Comparison of ENCODE assay signal across 8 cellular contexts in the genomic region with DNA sequence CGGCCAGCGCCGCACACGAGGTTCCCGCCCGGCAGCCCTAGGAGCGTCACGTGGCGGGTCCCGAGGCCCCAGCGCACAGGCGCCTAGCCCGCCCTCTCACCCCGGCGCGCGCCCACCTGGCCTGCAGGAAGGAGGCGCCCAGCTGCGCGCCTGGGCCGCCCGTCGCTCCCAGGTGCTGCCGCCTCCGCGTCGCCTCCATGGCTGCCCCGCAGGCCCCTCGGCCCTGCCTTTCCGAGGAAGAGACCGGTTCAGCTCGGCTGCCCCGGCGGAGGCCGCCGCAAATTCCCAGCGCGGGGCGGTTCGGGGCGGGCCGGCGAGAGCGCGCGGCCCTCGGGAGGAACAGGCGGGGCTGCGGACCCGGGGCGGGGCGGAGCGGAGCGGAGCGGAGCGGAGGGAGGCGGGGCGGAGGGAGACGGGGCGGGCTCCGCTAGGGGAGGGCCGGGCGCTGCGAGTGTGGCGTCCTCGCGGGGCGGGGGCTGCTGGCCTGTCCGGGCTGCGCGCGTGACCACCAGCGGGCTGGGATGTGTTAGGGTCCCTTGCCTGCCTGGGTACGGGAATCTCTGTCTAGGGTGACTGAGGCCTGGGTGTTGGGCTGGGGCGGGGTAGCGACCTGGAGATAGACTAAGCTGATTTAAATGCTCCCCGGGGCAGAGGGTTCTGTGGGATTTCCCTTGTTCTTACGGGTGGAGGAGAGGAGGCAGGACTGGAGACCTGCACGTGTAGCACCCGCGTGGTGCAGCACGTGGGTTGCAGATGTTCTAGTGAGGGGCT. TPM values are rescaled to one million over a fixed set of nuclear protein-coding genes. Genes with fewer than 3 reads are reported as not detected.
DNase-seq lines count a peak whose midpoint lies in the region; ATAC-seq and TF ChIP-seq lines count a peak whose summit lies in the region.

CLN6 (minus strand) TSS at position 343 of the 771 bp plus-strand sequence; CDS start at position 199, 144 bp downstream.

- H3K9me2 ChIP-seq in SU-DHL-6 (replicated peaks; ENCODE audit: insufficient read depth, low read length), result no peaks in the 10 kb centered on the region

- H3K36me3 ChIP-seq in SU-DHL-6 (ENCODE audit: low read length) (no peaks in the 10 kb centered on the region), parathyroid adenoma (ENCODE audit: control insufficient read depth, insufficient read depth, low read length) (no peaks in the 10 kb centered on the region), thyroid gland (no peaks in the 10 kb centered on the region)

- H3K27ac Mint-ChIP-seq in activated naive CD8-positive, alpha-beta T cell treated with anti-CD3 and anti-CD28 coated beads, Interleukin-2, amount 10 ng/mL, durations not matched to agents 7 days and 5 days, result peak within 1 kb of the TSS; percentile 97

- H3K79me2 ChIP-seq in SU-DHL-6 (ENCODE audit: insufficient read depth, low read length) (peaks cover 46% of the 10 kb centered on the region), parathyroid adenoma (no peaks in the 10 kb centered on the region)

- H3K27me3 ChIP-seq in SU-DHL-6 (ENCODE audit: low read length) (no peaks in the 10 kb centered on the region), parathyroid adenoma (ENCODE audit: control insufficient read depth, insufficient read depth, low read length) (no peaks in the 10 kb centered on the region), thyroid gland (no peaks in the 10 kb centered on the region)

- H3K4me2 ChIP-seq in SU-DHL-6 (ENCODE audit: low read depth, low read length, poor library complexity, severe bottlenecking) (peak within 1 kb of the TSS; percentile 89), parathyroid adenoma (ENCODE audit: low read length) (peak within 1 kb of the TSS; percentile 96)

- H3K36me3 Mint-ChIP-seq in activated naive CD8-positive, alpha-beta T cell treated with anti-CD3 and anti-CD28 coated beads, Interleukin-2, amount 10 ng/mL, durations not matched to agents 7 days and 5 days, result no peaks in the 10 kb centered on the region

- H3K4me3 Mint-ChIP-seq in activated naive CD8-positive, alpha-beta T cell treated with anti-CD3 and anti-CD28 coated beads, Interleukin-2, amount 10 ng/mL, durations not matched to agents 7 days and 5 days, result peak within 1 kb of the TSS; percentile 99

- POLR2A ChIA-PET in activated naive CD8-positive, alpha-beta T cell treated with anti-CD3 and anti-CD28 coated beads, Interleukin-2, amount 10 ng/mL, durations not matched to agents 7 days and 5 days (lab: Charles Lee), result interaction anchor here (0.6 to 3.2 kb wide), 5 partner anchors 18 to 175 kb away, joined by 3 to 16 read pairs (median 8); partner anchors contain the start of genes FEM1B and PIAS1

- H4K20me1 ChIP-seq in SU-DHL-6 (ENCODE audit: low read depth, low read length), result no peaks in the 10 kb centered on the region

- intact Hi-C loops in Right ventricle myocardium inferior (cut with DNase I), result no loop called here
- intact Hi-C loops in thyroid gland (cut with DNase I), result no loop called here

- 0 to 1% methylated on average over 23 to 35 of the region's 82 CpGs for WGBS in thyroid gland, 2 donors

- peak; percentile 85 for ATAC-seq in activated naive CD8-positive, alpha-beta T cell treated with anti-CD3 and anti-CD28 coated beads, Interleukin-2, amount 10 ng/mL, durations not matched to agents 7 days and 5 days (ENCODE audit: low read depth)
- peak; percentile 97 for ATAC-seq in Right ventricle myocardium inferior

- H3K9me3 Mint-ChIP-seq in activated naive CD8-positive, alpha-beta T cell treated with anti-CD3 and anti-CD28 coated beads, Interleukin-2, amount 10 ng/mL, durations not matched to agents 7 days and 5 days, result no peaks in the 10 kb centered on the region

- H2AFZ ChIP-seq in SU-DHL-6 (ENCODE audit: low read depth, low read length, severe bottlenecking) (peak within 1 kb of the TSS; percentile 90), parathyroid adenoma (peak within 1 kb of the TSS; percentile 83)

- peaks cover 3% of the 10 kb centered on the region for H3K27me3 Mint-ChIP-seq in activated naive CD8-positive, alpha-beta T cell treated with anti-CD3 and anti-CD28 coated beads, Interleukin-2, amount 10 ng/mL, durations not matched to agents 7 days and 5 days

- peak within 1 kb of the TSS; percentile 93 for H3K4me3 ChIP-seq in HFF-Myc (replicated peaks; ENCODE audit: low read depth, low read length)
- H3K4me3 ChIP-seq in SU-DHL-6 (ENCODE audit: insufficient read depth, low read length, poor library complexity, severe bottlenecking), result peak within 1 kb of the TSS; percentile 84
- peak within 1 kb of the TSS; percentile 73 for H3K4me3 ChIP-seq in parathyroid adenoma (ENCODE audit: low read depth, low read length)
- peak within 1 kb of the TSS; percentile 70 to 92 (median 78) for H3K4me3 ChIP-seq in thyroid gland (replicated peaks in 1 of 3)

- H3K9ac ChIP-seq in SU-DHL-6 (ENCODE audit: low read length), result peak within 1 kb of the TSS; percentile 99
- H3K9ac ChIP-seq in parathyroid adenoma, result no peak within 1 kb of the TSS

- DNase-seq in HFF-Myc (ENCODE audit: extremely low read depth, low read depth), result peak; percentile 57
- DNase-seq in NAMALWA (ENCODE audit: low spot score), result peak; percentile 93
- DNase-seq in activated naive CD8-positive, alpha-beta T cell treated with anti-CD3 and anti-CD28 coated beads, Interleukin-2, amount 10 ng/mL, durations not matched to agents 7 days and 5 days, result peak; percentile 93
- DNase-seq in Right ventricle myocardium inferior (ENCODE audit: missing footprints), result peak; percentile 93
- peak; percentile 79 to 83 for DNase-seq in thyroid gland

- no peaks in the 10 kb centered on the region for H3K9me3 ChIP-seq in SU-DHL-6 (ENCODE audit: insufficient read depth, low read length)
- no peaks in the 10 kb centered on the region for H3K9me3 ChIP-seq in parathyroid adenoma (ENCODE audit: control insufficient read depth, low read length)
- H3K9me3 ChIP-seq in thyroid gland, result no peaks in the 10 kb centered on the region

- H3F3A ChIP-seq in SU-DHL-6 (ENCODE audit: insufficient read depth), result peaks cover 8% of the 10 kb centered on the region

- TF ChIP-seq CTCF in HFF-Myc (IDR thresholded peaks at IDR 0.05; ENCODE audit: low read depth, low read length, missing control alignments) (no peak), SU-DHL-6 (IDR thresholded peaks at IDR 0.05; ENCODE audit: insufficient read depth, low read length, poor library complexity, severe bottlenecking) (no peak), parathyroid adenoma (IDR thresholded peaks at IDR 0.05) (no peak), thyroid gland (IDR thresholded peaks at IDR 0.05) (no peak)

- peak; percentile 68 for TF ChIP-seq POLR2A in GM10847 (IDR thresholded peaks at IDR 0.05; ENCODE audit: extremely low read depth, insufficient read length)
- TF ChIP-seq POLR2A in thyroid gland (IDR thresholded peaks at IDR 0.05), result peak in 1 of 2 donors; percentile 66

- H3K27ac ChIP-seq in SU-DHL-6 (ENCODE audit: low read depth, low read length) (peak within 1 kb of the TSS; percentile 91), parathyroid adenoma (no peak within 1 kb of the TSS), thyroid gland (peak within 1 kb of the TSS; percentile 66 to 78 (median 75))

- H3K4me1 ChIP-seq in parathyroid adenoma (peaks cover 5% of the 10 kb centered on the region), thyroid gland (peaks cover 13 to 19% of the 10 kb centered on the region in 2 donors)

- H3K4me1 Mint-ChIP-seq in activated naive CD8-positive, alpha-beta T cell treated with anti-CD3 and anti-CD28 coated beads, Interleukin-2, amount 10 ng/mL, durations not matched to agents 7 days and 5 days, result peaks cover 35% of the 10 kb centered on the region

RNA-seq across cellular contexts. Expression of gene CLN6, which starts in this region (rescaled TPM):
- total RNA-seq in activated naive CD8-positive, alpha-beta T cell treated with anti-CD3 and anti-CD28 coated beads, Interleukin-2, amount 10 ng/mL, durations not matched to agents 7 days and 5 days, result 10 to 100 TPM; 38.4 to 42.1 TPM
- total RNA-seq in Right ventricle myocardium inferior (7.7 TPM), thyroid gland (10 to 100 TPM; 24.8 to 34.3 (median 32.4) TPM)
